ENCODE assay signal across 8 cellular contexts in genomic region chr6:44128020-44128917, GRCh38. TPM values are rescaled to one million over a fixed set of nuclear protein-coding genes. Genes with fewer than 3 reads are reported as not detected.
DNase-seq lines count a peak whose midpoint lies in the region; ATAC-seq and TF ChIP-seq lines count a peak whose summit lies in the region.

No MANE protein-coding gene starts in this region.

- peak overlapping the region; percentile 84 for H3K4me3 Mint-ChIP-seq in natural killer cell

- H3K27ac Mint-ChIP-seq in natural killer cell: peak overlapping the region; percentile 64 to 100

- H3K4me1 Mint-ChIP-seq in natural killer cell: peaks cover 45 to 48% of the 10 kb centered on the region in 2 donors

- H3K36me3 Mint-ChIP-seq in natural killer cell: no peaks in the 10 kb centered on the region

- DNase-seq in NCI-H146 (lab: John Stamatoyannopoulos, UW): peak; percentile 57
- no peak for DNase-seq in NCI-H146 treated with DMSO at 0.1 percent for 48 hours (lab: John Stamatoyannopoulos, UW; ENCODE audit: unreplicated experiment)
- DNase-seq in activated CD4-positive, alpha-beta T cell treated with anti-CD3 and anti-CD28 coated beads, Interleukin-2, amount 50 U/mL, for 48 hours: peak; percentile 18 to 25
- DNase-seq in fibroblast of gingiva (ENCODE audit: low read depth): peak; percentile 13
- DNase-seq in natural killer cell: peak; percentile 24
- no peak for DNase-seq in central memory CD4-positive, alpha-beta T cell

- H3K27me3 Mint-ChIP-seq in natural killer cell (ENCODE audit: low read depth in 2 of 2): no peaks in the 10 kb centered on the region

- ATAC-seq in HG03442 (IDR thresholded peaks at IDR 0.05; ENCODE audit: unreplicated experiment): peak; percentile 22
- no peak for ATAC-seq in natural killer cell
- no peak for ATAC-seq in GM19328 (IDR thresholded peaks at IDR 0.05; ENCODE audit: unreplicated experiment)

- no peaks in the 10 kb centered on the region for H3K9me3 Mint-ChIP-seq in natural killer cell

- intact Hi-C loops in natural killer cell (cut with micrococcal nuclease): no loop called here

- TF ChIP-seq CTCF in natural killer cell (IDR thresholded peaks at IDR 0.05): no peak

RNA-seq across cellular contexts. Expression of gene TMEM63B, which starts 0.9 kb away (rescaled TPM):
- total RNA-seq in natural killer cell: 10 to 100 TPM; 24.7 to 30.8 (median 28.1) TPM

RNA-seq across cellular contexts. Expression of gene MRPL14, which starts 1.0 kb away (rescaled TPM):
- 10 to 100 TPM; 14.9 to 16.2 (median 16.0) TPM for total RNA-seq in natural killer cell

RNA-seq across cellular contexts. Expression of gene CAPN11, which starts 30.4 kb away (rescaled TPM):
- total RNA-seq in natural killer cell: not detected

Comparison
In these comparisons a context has a peak if more than half of its experiments do, and no peak if none do; other contexts are left out.
1. DNase-seq: peak in NCI-H146 (single experiment), activated CD4-positive, alpha-beta T cell treated with anti-CD3 and anti-CD28 coated beads, Interleukin-2, amount 50 U/mL, for 48 hours (2 of 2), fibroblast of gingiva (single experiment) and natural killer cell (single experiment); none in NCI-H146 treated with DMSO at 0.1 percent for 48 hours (single experiment) and central memory CD4-positive, alpha-beta T cell (single experiment).